Comparison of ENCODE assay signal across 15 cellular contexts in the genomic region with DNA sequence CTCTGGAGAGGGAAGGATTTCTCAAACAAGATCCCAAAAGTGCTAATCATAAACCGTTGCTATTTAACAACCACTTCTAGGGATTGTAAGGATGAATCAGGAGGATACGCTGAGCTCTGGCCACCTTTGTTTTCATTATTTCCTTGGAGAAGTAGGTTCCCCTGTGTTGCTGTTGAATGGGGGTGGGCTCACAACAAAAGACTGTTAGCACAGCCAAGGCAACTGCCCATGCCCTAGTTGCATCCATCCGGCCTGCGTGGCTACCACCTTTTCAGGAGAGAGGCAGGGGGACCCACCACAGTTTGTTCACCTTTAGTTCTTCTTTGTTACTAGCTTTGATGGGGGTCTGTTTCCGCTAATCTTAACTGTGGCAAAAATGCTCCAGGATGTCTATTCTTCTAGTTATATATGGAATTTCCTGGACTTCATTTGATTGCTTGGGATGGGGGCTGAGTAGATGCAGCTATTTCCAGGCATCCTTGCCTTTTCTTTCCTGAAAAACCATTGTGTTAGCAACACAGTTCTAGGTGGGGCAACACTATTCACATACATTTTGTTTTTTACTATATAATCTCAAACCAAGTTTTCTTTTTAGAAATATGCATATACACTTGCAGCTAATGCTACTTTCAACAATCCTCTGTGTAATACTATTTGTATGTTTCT.
A peak's percentile ranks its signal among the peaks of the same experiment; 100 is the strongest.
DNase-seq lines count a peak whose midpoint lies in the region; ATAC-seq, FAIRE-seq and TF ChIP-seq lines count a peak whose summit lies in the region.
"Had no signal": no experiment of that assay in that cellular context is flagged by ENCODE, and none has a peak within 500 bp of the region (broad histone marks: within the 10 kb centered on the region; RNA-seq: fewer than 3 reads in every experiment).

No MANE protein-coding gene starts in this region.

- H3K4me2 ChIP-seq in GM23338, result 0 out of 2 replicates have a peak overlapping the region, but pooled peaks have one; percentile 17
- H3K4me2 ChIP-seq in H9 (ENCODE audit: insufficient read depth, insufficient read length, low read length), result no peak overlapping the region
- H3K4me2 ChIP-seq in neural progenitor cell, result peak overlapping the region; percentile 68

- H3K36me3 Mint-ChIP-seq in GM23338 (ENCODE audit: low read depth) (no peaks in the 10 kb centered on the region), H9 (ENCODE audit: insufficient read depth in 1 of 3, low read depth in 3 of 3) (no peaks in the 10 kb centered on the region), endothelial cell (ENCODE audit: low read depth, unreplicated experiment) (no peaks in the 10 kb centered on the region), neural progenitor cell (no peaks in the 10 kb centered on the region)
- H3K36me3 Mint-ChIP-seq in activated naive CD4-positive, alpha-beta T cell treated with anti-CD3 and anti-CD28 coated beads, Interleukin-2, amount 50 U/mL, for 72 hours, result no peaks in the 10 kb centered on the region

- H3K9me2 ChIP-seq in GM23338 (ENCODE audit: insufficient read depth), result no peaks in the 10 kb centered on the region

- no peak overlapping the region for H3K56ac ChIP-seq in H9 (ENCODE audit: insufficient read length, low read depth, low read length)

- no peak overlapping the region for H2BK12ac ChIP-seq in H9 (ENCODE audit: insufficient read length, low read depth, low read length)

- H3K23me2 ChIP-seq in H9 (ENCODE audit: insufficient read length, low read depth, low read length, poor library complexity, severe bottlenecking), result no peaks in the 10 kb centered on the region

- H2BK20ac ChIP-seq in H9 (ENCODE audit: low read depth, low read length, poor library complexity, severe bottlenecking), result no peak overlapping the region

- H3F3A ChIP-seq in GM23338 (replicated peaks; ENCODE audit: low read depth), result no peaks in the 10 kb centered on the region
- H3F3A ChIP-seq in neural progenitor cell (ENCODE audit: low read depth), result peaks cover 18% of the 10 kb centered on the region

- ATAC-seq in GM23338 (peak; percentile 71), HG03280 (IDR thresholded peaks at IDR 0.05; ENCODE audit: unreplicated experiment) (no peak)
- no peak for ATAC-seq in activated naive CD4-positive, alpha-beta T cell treated with anti-CD3 and anti-CD28 coated beads, Interleukin-2, amount 50 U/mL, for 72 hours
- ATAC-seq: HepG2 had no signal

- H3K4me1 ChIP-seq in GM23338 (ENCODE audit: insufficient read depth) (peaks cover 8% of the 10 kb centered on the region), H9 (ENCODE audit: insufficient read depth, low read length) (no peaks in the 10 kb centered on the region), neural progenitor cell (peaks cover 39% of the 10 kb centered on the region)

- H3K4me1 Mint-ChIP-seq in GM23338, result peaks cover 15% of the 10 kb centered on the region; the same call in 2 of the 3 replicates
- H3K4me1 Mint-ChIP-seq in H9, result peaks cover 30 to 35% of the 10 kb centered on the region in 2 experiments
- H3K4me1 Mint-ChIP-seq in endothelial cell (ENCODE audit: unreplicated experiment), result peaks cover 32% of the 10 kb centered on the region
- H3K4me1 Mint-ChIP-seq in neural progenitor cell, result peaks cover 13% of the 10 kb centered on the region
- H3K4me1 Mint-ChIP-seq: B cell had no signal

- H3T11ph ChIP-seq in H9 (ENCODE audit: low read length), result no peak overlapping the region

- H4K20me1 ChIP-seq in GM23338 (replicated peaks; ENCODE audit: insufficient read depth) (no peaks in the 10 kb centered on the region), H9 (ENCODE audit: control insufficient read depth, insufficient read depth, insufficient read length) (no peaks in the 10 kb centered on the region), neural progenitor cell (ENCODE audit: low read depth) (peaks cover 7% of the 10 kb centered on the region)

- peak overlapping the region; percentile 24 for H2AFZ ChIP-seq in GM23338
- H2AFZ ChIP-seq in H9 (ENCODE audit: low read length), result no peak overlapping the region
- no peak overlapping the region for H2AFZ ChIP-seq in neural progenitor cell (replicated peaks)

- H3K9me3 Mint-ChIP-seq in GM23338 (no peaks in the 10 kb centered on the region), H9 (no peaks in the 10 kb centered on the region), endothelial cell (ENCODE audit: unreplicated experiment) (no peaks in the 10 kb centered on the region), neural progenitor cell (peaks cover 13% of the 10 kb centered on the region)
- H3K9me3 Mint-ChIP-seq in activated naive CD4-positive, alpha-beta T cell treated with anti-CD3 and anti-CD28 coated beads, Interleukin-2, amount 50 U/mL, for 72 hours, result no peaks in the 10 kb centered on the region
- H3K9me3 Mint-ChIP-seq: CD4-positive, alpha-beta T cell had no signal

- no peak overlapping the region for H3K18ac ChIP-seq in H9 (ENCODE audit: insufficient read length, low read depth, low read length)

- H2AK5ac ChIP-seq in H9 (ENCODE audit: insufficient read length, low read length), result no peak overlapping the region

- H3K9me3 ChIP-seq in H9 (ENCODE audit: control insufficient read depth, low read depth, low read length) (no peaks in the 10 kb centered on the region), neural progenitor cell (ENCODE audit: low read depth) (no peaks in the 10 kb centered on the region)

- H3K4me3 Mint-ChIP-seq in GM23338, result no peak overlapping the region
- H3K4me3 Mint-ChIP-seq in H9, result no peak overlapping the region
- H3K4me3 Mint-ChIP-seq in endothelial cell (ENCODE audit: unreplicated experiment), result peak overlapping the region; percentile 15
- no peak overlapping the region for H3K4me3 Mint-ChIP-seq in neural progenitor cell
- H3K4me3 Mint-ChIP-seq: B cell; CD4-positive, alpha-beta T cell had no signal

- H3K23ac ChIP-seq in H9 (ENCODE audit: insufficient read length, low read depth, low read length), result no peak overlapping the region

- no peak overlapping the region for H2BK5ac ChIP-seq in H9 (ENCODE audit: insufficient read length, low read length)

- peak; percentile 19 for DNase-seq in GM23338 (ENCODE audit: low spot score)
- DNase-seq in H9, result no peak
- DNase-seq in endothelial cell (ENCODE audit: low spot score), result peak; percentile 13
- peak; percentile 71 for DNase-seq in neural progenitor cell (ENCODE audit: low spot score)
- no peak for DNase-seq in D721Med (ENCODE audit: insufficient read length, low spot score)
- no peak for DNase-seq in activated naive CD4-positive, alpha-beta T cell treated with anti-CD3 and anti-CD28 coated beads, Interleukin-2, amount 50 U/mL, for 72 hours (ENCODE audit: low spot score in 2 of 2)
- DNase-seq: C1 segment of cervical spinal cord; CD4-positive, alpha-beta T cell; DND-41; GDM1 had no signal

- H3K4me3 ChIP-seq in GM23338 (no peak overlapping the region), neural progenitor cell (no peak overlapping the region)

- no peak overlapping the region for H4K8ac ChIP-seq in H9 (replicated peaks; ENCODE audit: insufficient read length, low read depth, low read length)

- no peaks in the 10 kb centered on the region for H3K79me2 ChIP-seq in GM23338 (replicated peaks; ENCODE audit: insufficient read depth)
- no peaks in the 10 kb centered on the region for H3K79me2 ChIP-seq in H9 (ENCODE audit: insufficient read depth, low read length)
- H3K79me2 ChIP-seq in neural progenitor cell (ENCODE audit: low read depth), result no peaks in the 10 kb centered on the region

- H3K14ac ChIP-seq in H9 (ENCODE audit: insufficient read depth, low read length), result no peak overlapping the region

- H2BK15ac ChIP-seq in H9 (ENCODE audit: low read depth, low read length), result no peak overlapping the region

- H3K79me1 ChIP-seq in H9 (ENCODE audit: insufficient read depth, low read depth, low read length, poor library complexity, severe bottlenecking), result no peaks in the 10 kb centered on the region

- FAIRE-seq in D721Med (lab: Jason Lieb, UNC), result no peak
- FAIRE-seq: A204.1, GM12892, HepG2 had no signal

- H3K4ac ChIP-seq in H9 (ENCODE audit: low read depth, low read length), result no peak overlapping the region

- H3K27ac Mint-ChIP-seq in GM23338, result no peak overlapping the region
- 0 out of 7 replicates have a peak overlapping the region, but pooled peaks of 2 of the 3 experiments have one; percentile 26 to 76 for H3K27ac Mint-ChIP-seq in H9
- H3K27ac Mint-ChIP-seq in endothelial cell (ENCODE audit: unreplicated experiment), result peak overlapping the region; percentile 95
- H3K27ac Mint-ChIP-seq in neural progenitor cell, result no peak overlapping the region
- H3K27ac Mint-ChIP-seq in activated naive CD4-positive, alpha-beta T cell treated with anti-CD3 and anti-CD28 coated beads, Interleukin-2, amount 50 U/mL, for 72 hours, result no peak overlapping the region
- H3K27ac Mint-ChIP-seq: B cell; CD4-positive, alpha-beta T cell had no signal

- WGBS in H9 (ENCODE audit: extremely low coverage, insufficient read length, low lambda C conversion rate), result no CpG with 5 or more reads among the region's 5 CpGs

- TF ChIP-seq CTCF in GM23338 (conservative IDR thresholded peaks at IDR 0.05; ENCODE audit: low read depth in 2 of 2), result no peak
- no peak for TF ChIP-seq CTCF in H9 (conservative IDR thresholded peaks at IDR 0.05)
- TF ChIP-seq CTCF in endothelial cell (IDR thresholded peaks at IDR 0.05; ENCODE audit: unreplicated experiment), result no peak
- TF ChIP-seq CTCF in neural progenitor cell (IDR thresholded peaks at IDR 0.05), result no peak
- no peak for TF ChIP-seq CTCF in D721Med (IDR thresholded peaks at IDR 0.05; ENCODE audit: insufficient read depth, missing control alignments)

- H3K27me3 ChIP-seq in GM23338 (ENCODE audit: insufficient read depth), result no peaks in the 10 kb centered on the region
- H3K27me3 ChIP-seq in H9 (ENCODE audit: insufficient read depth, low read length), result no peaks in the 10 kb centered on the region
- peaks cover 10% of the 10 kb centered on the region for H3K27me3 ChIP-seq in neural progenitor cell

- H4K91ac ChIP-seq in H9 (ENCODE audit: insufficient read length, low read depth, low read length), result no peak overlapping the region

- H3K9ac ChIP-seq in H9 (ENCODE audit: extremely low read depth, insufficient read length, low read length) (no peak overlapping the region), neural progenitor cell (no peak overlapping the region)

- H3K36me3 ChIP-seq in GM23338 (ENCODE audit: insufficient read depth), result no peaks in the 10 kb centered on the region
- H3K36me3 ChIP-seq in neural progenitor cell, result no peaks in the 10 kb centered on the region

- H4K5ac ChIP-seq in H9 (ENCODE audit: insufficient read length, low read depth, low read length), result no peak overlapping the region

- no peak overlapping the region for H2BK120ac ChIP-seq in H9 (ENCODE audit: low read depth, low read length, poor library complexity, severe bottlenecking)

- H3K27ac ChIP-seq in GM23338 (ENCODE audit: low read depth) (no peak overlapping the region), H9 (ENCODE audit: insufficient read length, low read depth, low read length) (no peak overlapping the region), neural progenitor cell (peak overlapping the region; percentile 6)

- H3K27me3 Mint-ChIP-seq in GM23338 (ENCODE audit: insufficient read depth, low read depth, poor library complexity), result peaks cover 2% of the 10 kb centered on the region
- no peaks in the 10 kb centered on the region for H3K27me3 Mint-ChIP-seq in H9 (ENCODE audit: low read depth)
- H3K27me3 Mint-ChIP-seq in endothelial cell (ENCODE audit: unreplicated experiment), result no peaks in the 10 kb centered on the region
- H3K27me3 Mint-ChIP-seq in neural progenitor cell (ENCODE audit: insufficient read depth, low read depth), result peaks cover 10% of the 10 kb centered on the region

TF ChIP-seq in GM23338, 12 proteins besides CTCF, POLR2A, EP300 and RAD21 (continues in another document):
- TF ChIP-seq ZNF114 (CRISPR knock-in tag; IDR thresholded peaks at IDR 0.05), result no peak

Comparison
In these comparisons a context has a peak if more than half of its experiments do, and no peak if none do; other contexts are left out.
1. DNase-seq: peak in GM23338 (single experiment), endothelial cell (single experiment) and neural progenitor cell (single experiment); none in H9 (single experiment), D721Med (single experiment) and activated naive CD4-positive, alpha-beta T cell treated with anti-CD3 and anti-CD28 coated beads, Interleukin-2, amount 50 U/mL, for 72 hours (0 of 2).
2. H3K27ac Mint-ChIP-seq: peak in H9 (2 of 3) and endothelial cell (single experiment); none in GM23338 (single experiment), neural progenitor cell (single experiment) and activated naive CD4-positive, alpha-beta T cell treated with anti-CD3 and anti-CD28 coated beads, Interleukin-2, amount 50 U/mL, for 72 hours (0 of 2).